ENCODE assay signal across 11 cellular contexts in genomic region chr3:24154003-24154695, GRCh38.
A peak's percentile ranks its signal among the peaks of the same experiment; 100 is the strongest.
DNase-seq lines count a peak whose midpoint lies in the region; ATAC-seq and TF ChIP-seq lines count a peak whose summit lies in the region.
"Had no signal": no experiment of that assay in that cellular context is flagged by ENCODE, and none has a peak within 500 bp of the region (broad histone marks: within the 10 kb centered on the region; RNA-seq: fewer than 3 reads in every experiment).

No MANE protein-coding gene starts in this region.

- TF ChIP-seq POLR2A in prostate gland (IDR thresholded peaks at IDR 0.05) = no peak

- intact Hi-C loops in prostate gland (cut with DNase I) = no loop called here

- H3K27me3 ChIP-seq in thoracic aorta (replicated peaks; ENCODE audit: insufficient read depth) (no peaks in the 10 kb centered on the region), prostate gland (replicated peaks; ENCODE audit: insufficient read depth) (no peaks in the 10 kb centered on the region)

- H3K4me1 ChIP-seq in thoracic aorta (ENCODE audit: control insufficient read depth in 1 of 2, low read depth in 2 of 2) (peaks cover 30 to 68% of the 10 kb centered on the region in 2 donors), prostate gland (replicated peaks) (no peaks in the 10 kb centered on the region)

- DNase-seq in activated naive CD4-positive, alpha-beta T cell treated with anti-CD3 and anti-CD28 coated beads, Interleukin-2, amount 50 U/mL, for 72 hours (ENCODE audit: low spot score in 2 of 2) = no peak
- DNase-seq in activated naive CD4-positive, alpha-beta T cell (lab: John Stamatoyannopoulos, UW) = no peak
- DNase-seq in thoracic aorta (ENCODE audit: low spot score) (no peak), mesenteric fat pad (ENCODE audit: low spot score) (no peak), prostate gland (ENCODE audit: low spot score) (no peak), GM10266 (ENCODE audit: extremely low spot score) (no peak)
- DNase-seq: KBM-7, substantia nigra had no signal

- WGBS in prostate gland = 83% methylated on average over 2 of the region's 2 CpGs

- no peaks in the 10 kb centered on the region for H3K36me3 ChIP-seq in thoracic aorta
- no peaks in the 10 kb centered on the region for H3K36me3 ChIP-seq in prostate gland

- no peak for TF ChIP-seq CTCF in thoracic aorta (IDR thresholded peaks at IDR 0.05)
- no peak for TF ChIP-seq CTCF in prostate gland (IDR thresholded peaks at IDR 0.05)
- TF ChIP-seq CTCF in GM10266 (IDR thresholded peaks at IDR 0.05; ENCODE audit: control insufficient read depth, insufficient read depth, low read depth, missing control alignments) = no peak

- H3K27ac ChIP-seq in thoracic aorta = peak overlapping the region; percentile 36 to 67
- H3K27ac ChIP-seq in prostate gland = no peak overlapping the region

- ATAC-seq in activated naive CD4-positive, alpha-beta T cell treated with anti-CD3 and anti-CD28 coated beads, Interleukin-2, amount 50 U/mL, for 72 hours = peak; percentile 64 to 83
- ATAC-seq in HG02623 (IDR thresholded peaks at IDR 0.05; ENCODE audit: unreplicated experiment) (peak; percentile 76), HG03520 (IDR thresholded peaks at IDR 0.05; ENCODE audit: unreplicated experiment) (peak; percentile 89), thoracic aorta (ENCODE audit: insufficient number of reproducible peaks, low FRiP score, low read depth) (no peak)
- ATAC-seq: WTC11 had no signal

- H3K27ac Mint-ChIP-seq in activated naive CD4-positive, alpha-beta T cell treated with anti-CD3 and anti-CD28 coated beads, Interleukin-2, amount 50 U/mL, for 72 hours = peak overlapping the region in 1 of 2 donors; percentile 75
- H3K27ac Mint-ChIP-seq: WTC11 had no signal

- H3K9me3 Mint-ChIP-seq in activated naive CD4-positive, alpha-beta T cell treated with anti-CD3 and anti-CD28 coated beads, Interleukin-2, amount 50 U/mL, for 72 hours = no peaks in the 10 kb centered on the region
- H3K9me3 Mint-ChIP-seq: WTC11 had no signal

- H3K36me3 Mint-ChIP-seq in activated naive CD4-positive, alpha-beta T cell treated with anti-CD3 and anti-CD28 coated beads, Interleukin-2, amount 50 U/mL, for 72 hours = peaks cover 0 to 7% of the 10 kb centered on the region in 2 donors
- H3K36me3 Mint-ChIP-seq: WTC11 had no signal

- H3K9me3 ChIP-seq in thoracic aorta (no peaks in the 10 kb centered on the region), prostate gland (no peaks in the 10 kb centered on the region)

- H3K4me3 ChIP-seq in thoracic aorta = no peak overlapping the region
- H3K4me3 ChIP-seq in prostate gland = no peak overlapping the region

Comparison
In these comparisons a context has a peak if more than half of its experiments do, and no peak if none do; other contexts are left out.
1. H3K27ac ChIP-seq: peak in thoracic aorta (2 of 2); none in prostate gland (0 of 2).